8 cellular contexts compared by ENCODE assay signal in the genomic region with DNA sequence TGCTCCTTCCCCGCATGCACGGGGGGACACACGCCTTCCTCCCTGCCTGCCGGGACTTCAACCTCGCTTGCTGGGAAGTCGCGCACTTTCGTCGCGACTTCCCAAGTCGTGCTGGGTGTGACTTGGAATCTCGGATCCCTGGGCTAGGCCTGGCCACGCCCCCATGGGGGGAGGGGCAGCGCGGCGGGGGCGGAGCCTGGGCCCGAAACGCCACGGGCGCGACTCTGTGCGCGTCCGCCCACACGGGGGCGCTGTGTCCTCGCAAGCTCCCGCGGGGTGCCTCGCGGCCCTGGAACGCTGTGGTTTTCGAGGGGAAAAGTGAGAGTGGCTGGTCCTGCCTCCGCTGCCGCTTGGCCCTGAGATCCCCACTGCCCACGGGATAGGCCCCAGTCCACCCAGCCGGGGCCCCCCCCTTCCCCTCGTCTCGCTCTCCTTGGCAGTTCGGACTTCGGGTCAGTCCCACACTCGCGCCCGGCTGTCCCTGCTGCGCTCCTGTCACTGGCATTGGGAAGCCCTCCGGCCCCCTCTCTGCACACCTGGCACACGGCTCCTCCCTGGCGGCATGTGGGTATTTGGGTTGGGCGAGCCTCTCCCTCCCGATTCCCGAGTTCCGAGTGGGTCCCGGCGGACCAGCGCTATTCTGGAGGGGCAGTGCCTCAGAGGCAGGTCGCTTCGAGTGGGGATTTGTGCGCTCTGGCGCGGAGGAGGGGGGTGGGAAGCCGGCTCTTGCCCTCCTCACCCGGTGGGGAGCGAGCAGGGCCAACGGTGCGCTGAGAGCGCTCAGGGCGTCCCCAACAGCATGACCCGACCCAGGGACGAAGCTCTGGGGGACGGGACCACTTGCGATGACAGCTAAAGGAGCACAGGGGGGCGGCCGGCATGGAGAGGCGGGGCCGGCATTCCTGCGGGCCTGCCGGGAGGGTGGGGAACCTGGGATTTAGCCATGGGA. TPM values are rescaled to one million over a fixed set of nuclear protein-coding genes. Genes with fewer than 3 reads are reported as not detected.
DNase-seq lines count a peak whose midpoint lies in the region; ATAC-seq and TF ChIP-seq lines count a peak whose summit lies in the region.

No MANE protein-coding gene starts in this region.

- TF ChIP-seq CTCF in GM12874 (IDR thresholded peaks at IDR 0.05; ENCODE audit: insufficient read depth, low read depth, low read length) (peak; percentile 96), OCI-LY7 (conservative IDR thresholded peaks at IDR 0.05; ENCODE audit: low read length) (peak; percentile 90), fibroblast of the aortic adventitia (IDR thresholded peaks at IDR 0.05; ENCODE audit: insufficient read depth, low read length) (peak; percentile 73), nephron (IDR thresholded peaks at IDR 0.05; ENCODE audit: unreplicated experiment in 3 of 3) (peak; percentile 97 to 99 (median 98))

- H3K4me1 Mint-ChIP-seq in nephron, result peaks cover 9% of the 10 kb centered on the region

- H3K36me3 Mint-ChIP-seq in nephron (ENCODE audit: low read depth), result peaks cover 27% of the 10 kb centered on the region

- POLR2A ChIA-PET in OCI-LY7 (lab: Charles Lee), result no interaction called here

- H3K4me3 ChIP-seq in OCI-LY7 (ENCODE audit: low read depth, low read length, poor library complexity, severe bottlenecking) (no peak overlapping the region), fibroblast of the aortic adventitia (ENCODE audit: low read depth, low read length) (peak overlapping the region; percentile 51)

- BruUV-seq in OCI-LY7 (replicated peaks; lab: Mats Ljungman, UMichigan), result no TSS peak

- H4K20me1 ChIP-seq in OCI-LY7 (ENCODE audit: insufficient read depth, low read length), result no peaks in the 10 kb centered on the region

- peak; percentile 77 for DNase-seq in OCI-LY7 (ENCODE audit: low spot score)
- peak; percentile 95 for DNase-seq in activated effector memory CD4-positive, alpha-beta T cell treated with anti-CD3 and anti-CD28 coated beads, Interleukin-2, amount 50 U/mL, for 16 hours
- DNase-seq in fibroblast of the aortic adventitia (ENCODE audit: low read depth), result peak; percentile 87
- DNase-seq in stimulated activated naive CD4-positive, alpha-beta T cell (lab: John Stamatoyannopoulos, UW), result peak; percentile 58 to 89 (median 84)
- DNase-seq in GF-D8 (lab: John Stamatoyannopoulos, UW), result no peak

- H3K27me3 Mint-ChIP-seq in nephron (ENCODE audit: low read depth), result peaks cover 14% of the 10 kb centered on the region

- intact Hi-C loops in OCI-LY7 (cut with micrococcal nuclease; ENCODE audit: unreplicated experiment), result loop anchor here (2.0 kb wide), 1 partner anchor 57 kb away; no protein-coding TSS in a partner anchor

- no peaks in the 10 kb centered on the region for H3K79me2 ChIP-seq in OCI-LY7 (ENCODE audit: insufficient read depth, low read depth, low read length)

- no peaks in the 10 kb centered on the region for H3K4me1 ChIP-seq in OCI-LY7 (ENCODE audit: insufficient read depth, low read length, poor library complexity, severe bottlenecking)

- peak overlapping the region in 2 of 3 experiments; percentile 26 to 59 for H3K27ac Mint-ChIP-seq in nephron

- H3K4me2 ChIP-seq in OCI-LY7 (ENCODE audit: low read length), result peak overlapping the region; percentile 46

- H3K9me3 Mint-ChIP-seq in nephron, result no peaks in the 10 kb centered on the region

- H3K9me3 ChIP-seq in OCI-LY7 (ENCODE audit: low read length), result no peaks in the 10 kb centered on the region

- H3K27ac ChIP-seq in OCI-LY7 (ENCODE audit: low read depth, low read length, poor library complexity, severe bottlenecking), result no peak overlapping the region

- CTCF ChIA-PET in OCI-LY7 (lab: Charles Lee; ENCODE audit: unreplicated experiment), result no interaction called here

- H3K9me2 ChIP-seq in OCI-LY7 (ENCODE audit: insufficient read depth, low read length), result no peaks in the 10 kb centered on the region

- peaks cover 92% of the 10 kb centered on the region for H3K36me3 ChIP-seq in OCI-LY7 (ENCODE audit: insufficient read depth, low read length)

- ATAC-seq in HG03045 (IDR thresholded peaks at IDR 0.05; ENCODE audit: unreplicated experiment), result peak; percentile 63

- no peak overlapping the region for H2AFZ ChIP-seq in OCI-LY7 (ENCODE audit: low read length)

- H3K4me3 Mint-ChIP-seq in nephron, result peak overlapping the region; percentile 76 to 82 (median 81)

RNA-seq across cellular contexts. Expression of a gene that starts 23.6 kb away (rescaled TPM):
- total RNA-seq in OCI-LY7 (2014; rRNA removed; shearing (Covaris generic)), result 72.9 and 85.2 TPM in 2 replicates
- total RNA-seq in OCI-LY7 (2022) (118 and 133 TPM in 2 replicates), fibroblast of the aortic adventitia (ENCODE audit: low replicate concordance) (120 and 406 TPM in 2 replicates)

RNA-seq across cellular contexts. Expression of a gene that starts 47.8 kb away (rescaled TPM):
- 103 and 116 TPM in 2 replicates for total RNA-seq in OCI-LY7 (2014; rRNA removed; shearing (Covaris generic))
- total RNA-seq in OCI-LY7 (2022) (91.4 and 95.0 TPM in 2 replicates), fibroblast of the aortic adventitia (ENCODE audit: low replicate concordance) (47.8 and 50.6 TPM in 2 replicates)
